ENCODE assay signal across 18 cellular contexts in genomic region chr5:96342581-96342980, GRCh38.
"Had no signal": no experiment of that assay in that cellular context is flagged by ENCODE, and none has a peak within 500 bp of the region (broad histone marks: within the 10 kb centered on the region; RNA-seq: fewer than 3 reads in every experiment).

No MANE protein-coding gene starts in this region.

- H3K4me1 Mint-ChIP-seq: nephron had no signal

- DNase-seq: activated CD4-positive, alpha-beta T cell treated with anti-CD3 and anti-CD28 coated beads for 48 hours; activated CD4-positive, CD25-positive, alpha-beta regulatory T cell; activated CD8-positive, alpha-beta T cell treated with anti-CD3 and anti-CD28 coated beads for 36 hours; activated naive CD4-positive, alpha-beta T cell treated with anti-CD3 and anti-CD28 coated beads for 36 hours; activated T-cell treated with anti-CD3 and anti-CD28 coated beads, Interleukin-2, amount 50 U/mL, for 1 hour; foreskin fibroblast; stimulated activated naive CD4-positive, alpha-beta T cell; thyroid gland had no signal

- H3K4me3 Mint-ChIP-seq: activated CD8-positive, alpha-beta T cell treated with anti-CD3 and anti-CD28 coated beads for 36 hours; activated naive CD4-positive, alpha-beta T cell treated with anti-CD3 and anti-CD28 coated beads for 36 hours; mesothelial cell of epicardium; nephron; T-helper 2 cell treated with Interferon-gamma antibody and Interleukin-4, amounts not matched to agents 5 μg/mL and 100 μg/mL, for 36 hours had no signal

- H3K9me3 ChIP-seq: breast epithelium, thyroid gland, vagina had no signal

- H3K4me1 ChIP-seq: thyroid gland, vagina had no signal

- H3K9me3 Mint-ChIP-seq: activated CD8-positive, alpha-beta T cell treated with anti-CD3 and anti-CD28 coated beads for 36 hours; activated naive CD4-positive, alpha-beta T cell treated with anti-CD3 and anti-CD28 coated beads for 36 hours; activated T-helper 2 cell treated with anti-CD3 and anti-CD28 coated beads, Interferon-gamma antibody, Interleukin-2, Interleukin-4, amounts not matched to agents 10 μg/mL and 5 μg/mL and 100 μg/mL, durations not matched to agents 14 hours and 24 hours and 36 hours; mesothelial cell of epicardium; nephron; T-helper 2 cell treated with Interferon-gamma antibody and Interleukin-4, amounts not matched to agents 5 μg/mL and 100 μg/mL, for 36 hours had no signal

- H3K27ac Mint-ChIP-seq: activated CD8-positive, alpha-beta T cell treated with anti-CD3 and anti-CD28 coated beads for 36 hours; activated naive CD4-positive, alpha-beta T cell treated with anti-CD3 and anti-CD28 coated beads for 36 hours; activated T-helper 2 cell treated with anti-CD3 and anti-CD28 coated beads, Interferon-gamma antibody, Interleukin-2, Interleukin-4, amounts not matched to agents 10 μg/mL and 5 μg/mL and 100 μg/mL, durations not matched to agents 14 hours and 24 hours and 36 hours; mesothelial cell of epicardium; nephron; T-helper 2 cell treated with Interferon-gamma antibody and Interleukin-4, amounts not matched to agents 5 μg/mL and 100 μg/mL, for 36 hours had no signal

- H3K27me3 ChIP-seq: breast epithelium, hepatocyte, thyroid gland, vagina had no signal

- H3K9ac ChIP-seq: parathyroid adenoma had no signal

- H2AFZ ChIP-seq: hepatocyte, parathyroid adenoma had no signal

- H3K79me2 ChIP-seq: hepatocyte, parathyroid adenoma had no signal

- H3K4me2 ChIP-seq: hepatocyte had no signal

- H3K36me3 Mint-ChIP-seq: mesothelial cell of epicardium had no signal

- H3K36me3 ChIP-seq: breast epithelium, thyroid gland, vagina had no signal

- H3K4me3 ChIP-seq: breast epithelium, coronary artery, hepatocyte, lung, thyroid gland, vagina had no signal

- H3K27ac ChIP-seq: breast epithelium, coronary artery, hepatocyte, parathyroid adenoma, thyroid gland, vagina had no signal
